ENCODE assay signal across 32 cellular contexts in genomic region chr2:42446503-42447271, GRCh38. TPM values are rescaled to one million over a fixed set of nuclear protein-coding genes. Genes with fewer than 3 reads are reported as not detected.
A peak's percentile ranks its signal among the peaks of the same experiment; 100 is the strongest.
DNase-seq lines count a peak whose midpoint lies in the region; ATAC-seq and TF ChIP-seq lines count a peak whose summit lies in the region.
"Had no signal": no experiment of that assay in that cellular context is flagged by ENCODE, and none has a peak within 500 bp of the region (broad histone marks: within the 10 kb centered on the region; RNA-seq: fewer than 3 reads in every experiment).

No MANE protein-coding gene starts in this region.

- no peak overlapping the region for H3K4me2 ChIP-seq in GM23338
- H3K4me2 ChIP-seq in PC-3 (ENCODE audit: low read length), result no peak overlapping the region
- no peak overlapping the region for H3K4me2 ChIP-seq in hepatocyte
- H3K4me2 ChIP-seq: BLaER1 treated with 17β-estradiol and CSF1 and Interleukin-3, amounts not matched to agents 10 nM and 100 nM; smooth muscle cell had no signal

- H3K36me3 ChIP-seq in GM23338 (ENCODE audit: insufficient read depth) (no peaks in the 10 kb centered on the region), PC-3 (ENCODE audit: low read depth, low read length) (no peaks in the 10 kb centered on the region), hepatocyte (replicated peaks; ENCODE audit: insufficient read depth, low read depth) (no peaks in the 10 kb centered on the region), right atrium auricular region (no peaks in the 10 kb centered on the region)
- H3K36me3 ChIP-seq: BLaER1 treated with 17β-estradiol and CSF1 and Interleukin-3, amounts not matched to agents 10 nM and 100 nM; SJCRH30; uterus had no signal

- no peaks in the 10 kb centered on the region for H3K27me3 ChIP-seq in GM23338 (ENCODE audit: insufficient read depth)
- no peaks in the 10 kb centered on the region for H3K27me3 ChIP-seq in PC-3 (ENCODE audit: low read length)
- no peaks in the 10 kb centered on the region for H3K27me3 ChIP-seq in hepatocyte
- no peaks in the 10 kb centered on the region for H3K27me3 ChIP-seq in right atrium auricular region
- H3K27me3 ChIP-seq: BLaER1 treated with 17β-estradiol and CSF1 and Interleukin-3, amounts not matched to agents 10 nM and 100 nM; SJCRH30; uterus had no signal

- H3K79me2 ChIP-seq in GM23338 (replicated peaks; ENCODE audit: insufficient read depth) (peaks cover 64% of the 10 kb centered on the region), PC-3 (ENCODE audit: low read length) (no peaks in the 10 kb centered on the region), hepatocyte (no peaks in the 10 kb centered on the region)

- H2AFZ ChIP-seq in GM23338 (no peak overlapping the region), PC-3 (ENCODE audit: low read length) (no peak overlapping the region), hepatocyte (no peak overlapping the region)

- H3K9me3 ChIP-seq in PC-3 (ENCODE audit: low read length) (no peaks in the 10 kb centered on the region), hepatocyte (ENCODE audit: low read depth) (no peaks in the 10 kb centered on the region), right atrium auricular region (no peaks in the 10 kb centered on the region)
- H3K9me3 ChIP-seq: BLaER1 treated with 17β-estradiol and CSF1 and Interleukin-3, amounts not matched to agents 10 nM and 100 nM; SJCRH30; uterus had no signal

- peaks cover 6% of the 10 kb centered on the region for H3K27me3 Mint-ChIP-seq in GM23338 (ENCODE audit: insufficient read depth, low read depth, poor library complexity)

- no peaks in the 10 kb centered on the region for H3K9me3 Mint-ChIP-seq in GM23338
- H3K9me3 Mint-ChIP-seq: activated T-cell treated with anti-CD3 and anti-CD28 coated beads, Interleukin-2, amount 50 U/mL, for 4 hours; central memory CD8-positive, alpha-beta T cell; natural killer cell; stimulated activated effector memory CD8-positive, alpha-beta T cell treated with anti-CD3 and anti-CD28 coated beads, Interleukin-12 subunit alpha, Interleukin-12 subunit beta, amount 100 ng/mL, for 72 hours had no signal

- CTCF ChIA-PET in PC-3 (lab: Charles Lee), result no interaction called here

- 0 out of 2 replicates have a peak, but pooled peaks cover 2% of the 10 kb centered on the region for H3F3A ChIP-seq in GM23338 (replicated peaks; ENCODE audit: low read depth)
- H3F3A ChIP-seq in PC-3 (ENCODE audit: low read length, unreplicated experiment), result no peaks in the 10 kb centered on the region

- TF ChIP-seq CTCF in GM23338 (conservative IDR thresholded peaks at IDR 0.05; ENCODE audit: low read depth in 2 of 2), result no peak
- TF ChIP-seq CTCF in PC-3 (conservative IDR thresholded peaks at IDR 0.05; ENCODE audit: low read depth, low read length), result no peak
- no peak for TF ChIP-seq CTCF in hepatocyte (IDR thresholded peaks at IDR 0.05; ENCODE audit: poor library complexity)
- TF ChIP-seq CTCF in right atrium auricular region (IDR thresholded peaks at IDR 0.05), result no peak

- H3K4me1 Mint-ChIP-seq in GM23338, result peaks cover 13% of the 10 kb centered on the region; the same call in 1 of the 3 replicates
- H3K4me1 Mint-ChIP-seq: central memory CD8-positive, alpha-beta T cell; natural killer cell; stimulated activated effector memory CD8-positive, alpha-beta T cell treated with anti-CD3 and anti-CD28 coated beads, Interleukin-12 subunit alpha, Interleukin-12 subunit beta, amount 100 ng/mL, for 72 hours had no signal

- POLR2A ChIA-PET in PC-3 (lab: Charles Lee; ENCODE audit: unreplicated experiment), result interaction anchor here (0.6 kb wide), 1 partner anchor 301 kb away, joined by 3 read pairs; no protein-coding TSS in a partner anchor

- ATAC-seq in GM23338, result no peak
- ATAC-seq in PC-3, result peak; percentile 33
- ATAC-seq in GM18867 (IDR thresholded peaks at IDR 0.05; ENCODE audit: unreplicated experiment), result no peak
- ATAC-seq: activated T-cell treated with anti-CD3 and anti-CD28 coated beads, Interleukin-2, amount 50 U/mL, for 4 hours; HCT116; natural killer cell; stimulated activated effector memory CD8-positive, alpha-beta T cell treated with anti-CD3 and anti-CD28 coated beads, Interleukin-12 subunit alpha, Interleukin-12 subunit beta, amount 100 ng/mL, for 72 hours had no signal

- H3K27ac ChIP-seq in GM23338 (ENCODE audit: low read depth), result 0 out of 2 replicates have a peak overlapping the region, but pooled peaks have one; percentile 5
- no peak overlapping the region for H3K27ac ChIP-seq in PC-3 (ENCODE audit: low read length)
- peak overlapping the region; percentile 35 for H3K27ac ChIP-seq in hepatocyte
- no peak overlapping the region for H3K27ac ChIP-seq in right atrium auricular region
- H3K27ac ChIP-seq: BLaER1 treated with 17β-estradiol and CSF1 and Interleukin-3, amounts not matched to agents 10 nM and 100 nM; SJCRH30; uterus had no signal

- H3K9ac ChIP-seq in PC-3 (ENCODE audit: low read length), result no peak overlapping the region
- H3K9ac ChIP-seq: BLaER1 treated with 17β-estradiol and CSF1 and Interleukin-3, amounts not matched to agents 10 nM and 100 nM had no signal

- DNase-seq in GM23338 (ENCODE audit: low spot score), result no peak
- DNase-seq in PC-3, result peak; percentile 34
- DNase-seq in hepatocyte (ENCODE audit: low spot score), result no peak
- peak; percentile 97 for DNase-seq in renal cortical epithelial cell (ENCODE audit: low read depth)
- DNase-seq in GM19240 (ENCODE audit: insufficient read length, low spot score), result no peak
- no peak for DNase-seq in T-helper 1 cell
- no peak for DNase-seq in right atrium auricular region (ENCODE audit: low spot score)
- DNase-seq: activated CD4-positive, alpha-beta T cell treated with anti-CD3 and anti-CD28 coated beads for 4 hours; activated naive CD4-positive, alpha-beta T cell treated with Interleukin-2 at 50 U/mL for 16 hours; activated T-cell treated with anti-CD3 and anti-CD28 coated beads, Interleukin-2, amount 50 U/mL, for 4 hours; amniotic stem cell; COR-L47; glutamatergic neuron; IMR-90; natural killer cell; NCI-H1417; NCI-H2107; NCI-H524 treated with DMSO at 0.1 percent for 48 hours; stimulated activated CD4-positive, alpha-beta T cell treated with anti-CD3 and anti-CD28 coated beads, Interleukin-2, amount 100 ng/mL, for 24 hours; uterus had no signal

- intact Hi-C loops in PC-3 (cut with micrococcal nuclease), result no loop called here

- no TSS peak for BruUV-seq in PC-3 (replicated peaks; lab: Mats Ljungman, UMichigan)

- H3K4me3 ChIP-seq in GM23338 (no peak overlapping the region), PC-3 (ENCODE audit: low read length) (no peak overlapping the region), hepatocyte (no peak overlapping the region), right atrium auricular region (no peak overlapping the region)
- H3K4me3 ChIP-seq: BLaER1 treated with 17β-estradiol and CSF1 and Interleukin-3, amounts not matched to agents 10 nM and 100 nM; SJCRH30; smooth muscle cell; uterus had no signal

- H3K9me2 ChIP-seq in GM23338 (ENCODE audit: insufficient read depth) (no peaks in the 10 kb centered on the region), PC-3 (replicated peaks; ENCODE audit: low read length) (no peaks in the 10 kb centered on the region), hepatocyte (replicated peaks; ENCODE audit: insufficient read depth) (no peaks in the 10 kb centered on the region)

- H4K20me1 ChIP-seq in GM23338 (replicated peaks; ENCODE audit: insufficient read depth) (peaks cover 7% of the 10 kb centered on the region; the same call in 1 of the 2 replicates), PC-3 (ENCODE audit: low read length) (no peaks in the 10 kb centered on the region), hepatocyte (ENCODE audit: insufficient read depth, poor library complexity, severe bottlenecking) (no peaks in the 10 kb centered on the region)
- H4K20me1 ChIP-seq: BLaER1 treated with 17β-estradiol and CSF1 and Interleukin-3, amounts not matched to agents 10 nM and 100 nM had no signal

- peaks cover 6% of the 10 kb centered on the region; the same call in 2 of the 3 replicates for H3K36me3 Mint-ChIP-seq in GM23338 (ENCODE audit: low read depth)
- H3K36me3 Mint-ChIP-seq: natural killer cell; stimulated activated effector memory CD8-positive, alpha-beta T cell treated with anti-CD3 and anti-CD28 coated beads, Interleukin-12 subunit alpha, Interleukin-12 subunit beta, amount 100 ng/mL, for 72 hours had no signal

- peaks cover 2% of the 10 kb centered on the region; the same call in 1 of the 2 replicates for H3K4me1 ChIP-seq in GM23338 (ENCODE audit: insufficient read depth)
- H3K4me1 ChIP-seq in PC-3 (ENCODE audit: insufficient read depth, low read length), result peaks cover 19% of the 10 kb centered on the region
- H3K4me1 ChIP-seq in hepatocyte (ENCODE audit: insufficient read depth), result no peaks in the 10 kb centered on the region
- H3K4me1 ChIP-seq in right atrium auricular region, result no peaks in the 10 kb centered on the region
- H3K4me1 ChIP-seq: BLaER1 treated with 17β-estradiol and CSF1 and Interleukin-3, amounts not matched to agents 10 nM and 100 nM; SJCRH30; uterus had no signal

- H3K4me3 Mint-ChIP-seq in GM23338, result no peak overlapping the region
- H3K4me3 Mint-ChIP-seq: activated T-cell treated with anti-CD3 and anti-CD28 coated beads, Interleukin-2, amount 50 U/mL, for 4 hours; central memory CD8-positive, alpha-beta T cell; natural killer cell; stimulated activated effector memory CD8-positive, alpha-beta T cell treated with anti-CD3 and anti-CD28 coated beads, Interleukin-12 subunit alpha, Interleukin-12 subunit beta, amount 100 ng/mL, for 72 hours had no signal

- no peak overlapping the region for H3K27ac Mint-ChIP-seq in GM23338
- H3K27ac Mint-ChIP-seq: natural killer cell; stimulated activated effector memory CD8-positive, alpha-beta T cell treated with anti-CD3 and anti-CD28 coated beads, Interleukin-12 subunit alpha, Interleukin-12 subunit beta, amount 100 ng/mL, for 72 hours had no signal

TF ChIP-seq in GM23338, 12 proteins besides CTCF, POLR2A, EP300 and RAD21 (continues in another document):
- TF ChIP-seq NANOG (IDR thresholded peaks at IDR 0.05; ENCODE audit: borderline replicate concordance) (no peak), JUNB (IDR thresholded peaks at IDR 0.05; ENCODE audit: unreplicated experiment) (no peak)

RNA-seq across cellular contexts. Expression of gene KCNG3, which starts 47.1 kb away (rescaled TPM):
- 33.8 and 36.2 TPM in 2 replicates for total RNA-seq in GM23338 (2014; rRNA removed; shearing (Covaris generic))
- polyA plus RNA-seq in GM23338 (2016; fragmentation: Nextera tagmentation; extraction: Ambion mirVana) (2.2 and 2.5 TPM in 2 replicates), hepatocyte (0.13 TPM in 1 of 2 replicates, not detected in the other)
- total RNA-seq in PC-3 (2014; rRNA removed) (2.3 and 2.4 TPM in 2 replicates), hepatocyte (0.28 and 0.57 TPM in 2 replicates), renal cortical epithelial cell (0.15 TPM in 1 of 2 replicates, not detected in the other), right atrium auricular region (not detected)
- total RNA-seq: dermis microvascular lymphatic vessel endothelial cell; mesenteric fat pad; natural killer cell; smooth muscle cell; T-helper 1 cell treated with Interleukin-12 subunit alpha and Interleukin-12 subunit beta and Interleukin-4 antibody, amounts not matched to agents 30 ng/mL and 1 ng/mL, for 36 hours had no signal
- polyA plus RNA-seq: AG04450, endothelial cell of umbilical vein, IMR-90, smooth muscle cell had no signal

Comparison
In these comparisons a context has a peak if more than half of its experiments do, and no peak if none do; other contexts are left out.
1. DNase-seq: peak in PC-3 (single experiment) and renal cortical epithelial cell (single experiment); none in GM23338 (single experiment), hepatocyte (single experiment), GM19240 (single experiment), T-helper 1 cell (0 of 5) and right atrium auricular region (single experiment).
2. H3K27ac ChIP-seq: peak in GM23338 (single experiment) and hepatocyte (single experiment); none in PC-3 (single experiment) and right atrium auricular region (0 of 2).
3. RNA of gene KCNG3, which starts 47.1 kb away (total RNA-seq): 33.8 to 36.2 TPM in GM23338; 2.3 to 2.4 TPM in PC-3, 0.28 to 0.57 TPM in hepatocyte, 0.15 TPM in renal cortical epithelial cell and not detected in right atrium auricular region; every median in the first group is over 10 times any median in the second.